8 cellular contexts compared by ENCODE assay signal in the genomic region with DNA sequence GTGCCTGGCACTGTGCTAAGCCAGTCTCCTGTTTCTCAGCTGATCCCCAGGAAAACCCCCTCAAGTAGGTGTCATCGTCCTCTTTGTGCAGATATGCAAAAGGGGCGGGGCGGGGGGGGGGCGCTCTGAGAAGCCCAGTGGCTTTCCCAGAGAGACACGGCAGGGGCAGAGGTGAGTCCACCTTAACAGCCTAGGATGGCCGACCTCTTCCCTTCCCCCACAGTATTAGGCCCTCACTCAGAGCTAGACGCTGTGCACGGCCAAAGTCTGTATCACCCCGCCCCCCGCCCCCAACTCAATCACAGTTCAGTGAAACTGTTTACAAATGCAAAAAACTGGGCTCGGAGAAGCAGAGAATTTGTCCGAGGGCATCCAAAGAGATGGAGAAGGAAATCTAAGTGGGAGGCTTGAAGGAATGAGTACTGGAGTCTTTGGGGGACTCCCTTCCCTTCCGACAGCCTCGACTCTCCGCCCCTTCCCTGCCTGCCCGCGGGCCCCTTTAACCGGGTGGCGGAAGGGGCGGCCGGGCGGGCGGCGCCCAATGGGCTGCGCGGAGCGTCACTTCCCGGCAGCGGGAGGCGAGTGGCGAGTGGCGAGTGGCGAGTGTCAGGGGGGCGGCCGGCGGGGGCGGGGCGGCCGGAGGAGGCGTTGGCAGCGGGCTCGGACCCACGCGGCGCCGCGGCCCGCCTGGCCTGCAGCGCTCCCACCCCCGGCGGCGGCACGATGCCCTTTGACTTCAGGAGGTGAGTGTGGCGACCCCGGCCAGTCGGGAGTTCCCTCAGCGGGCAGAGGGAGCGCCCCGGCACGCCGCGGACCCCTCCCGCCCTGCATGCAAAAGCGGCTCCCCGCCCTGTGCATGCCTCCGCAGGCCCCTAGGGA. TPM values are rescaled to one million over a fixed set of nuclear protein-coding genes. Genes with fewer than 3 reads are reported as not detected.
DNase-seq lines count a peak whose midpoint lies in the region; ATAC-seq and TF ChIP-seq lines count a peak whose summit lies in the region.

A gene with protein sequence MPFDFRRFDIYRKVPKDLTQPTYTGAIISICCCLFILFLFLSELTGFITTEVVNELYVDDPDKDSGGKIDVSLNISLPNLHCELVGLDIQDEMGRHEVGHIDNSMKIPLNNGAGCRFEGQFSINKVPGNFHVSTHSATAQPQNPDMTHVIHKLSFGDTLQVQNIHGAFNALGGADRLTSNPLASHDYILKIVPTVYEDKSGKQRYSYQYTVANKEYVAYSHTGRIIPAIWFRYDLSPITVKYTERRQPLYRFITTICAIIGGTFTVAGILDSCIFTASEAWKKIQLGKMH (plus strand): TSS at position 561 of the 879 bp plus-strand sequence. CDS start 163 bp downstream, at position 724.

- H3K27ac ChIP-seq in 22Rv1 = peak within 1 kb of the TSS; percentile 94

- ATAC-seq in GM18502 (IDR thresholded peaks at IDR 0.05; ENCODE audit: poor library complexity, unreplicated experiment) (peak; percentile 81), HG02938 (IDR thresholded peaks at IDR 0.05; ENCODE audit: unreplicated experiment) (peak; percentile 60)

- peak within 1 kb of the TSS; percentile 80 for H3K4me3 Mint-ChIP-seq in chondrocyte (ENCODE audit: unreplicated experiment)

- no peaks in the 10 kb centered on the region for H3K36me3 Mint-ChIP-seq in chondrocyte (ENCODE audit: low read depth)

- no peaks in the 10 kb centered on the region for H3K36me3 ChIP-seq in kidney epithelial cell (ENCODE audit: control insufficient read depth, insufficient read depth, low read length)

- peak within 1 kb of the TSS; percentile 87 for H3K4me3 ChIP-seq in kidney epithelial cell (ENCODE audit: low read depth, low read length)

- TF ChIP-seq CTCF in 22Rv1 (IDR thresholded peaks at IDR 0.05) (no peak), chondrocyte (IDR thresholded peaks at IDR 0.05) (no peak), kidney epithelial cell (IDR thresholded peaks at IDR 0.05; ENCODE audit: insufficient read depth, low read length, poor library complexity, severe bottlenecking) (no peak)

- H3K9me3 Mint-ChIP-seq in chondrocyte (ENCODE audit: low read depth) = no peaks in the 10 kb centered on the region

- H3K27me3 Mint-ChIP-seq in chondrocyte (ENCODE audit: low read depth) = no peaks in the 10 kb centered on the region

- no peaks in the 10 kb centered on the region for H3K27me3 ChIP-seq in kidney epithelial cell (ENCODE audit: control insufficient read depth, insufficient read depth, low read length)

- H3K4me1 Mint-ChIP-seq in chondrocyte (ENCODE audit: low read depth) = peaks cover 42% of the 10 kb centered on the region

- peak; percentile 75 for DNase-seq in NCI-H2227 (lab: John Stamatoyannopoulos, UW; ENCODE audit: unreplicated experiment)
- DNase-seq in activated CD4-positive, alpha-beta T cell treated with anti-CD3 and anti-CD28 coated beads for 1 hour = peak; percentile 32
- DNase-seq in chondrocyte (ENCODE audit: low spot score) = peak; percentile 76
- DNase-seq in kidney epithelial cell (ENCODE audit: low read depth) = no peak
- DNase-seq in stimulated activated CD4-positive, alpha-beta T cell treated with anti-CD3 and anti-CD28 coated beads, Interleukin-12 subunit alpha, Interleukin-12 subunit beta, amount 100 ng/mL, for 48 hours (ENCODE audit: low read depth in 2 of 3, low spot score in 1 of 3) = peak; percentile 26 to 64 (median 26)

- H3K27ac Mint-ChIP-seq in chondrocyte (ENCODE audit: unreplicated experiment) = peak within 1 kb of the TSS; percentile 79

RNA-seq across cellular contexts. Expression of the gene that starts here (rescaled TPM):
- total RNA-seq in chondrocyte = 141 to 154 TPM (median 148 TPM) in 3 replicates
- 183 and 232 TPM in 2 replicates for total RNA-seq in kidney epithelial cell
